In genomic region chr11:1202776-1203504, GRCh38 we compare ENCODE assay signal across 8 cellular contexts. TPM values are rescaled to one million over a fixed set of nuclear protein-coding genes. Genes with fewer than 3 reads are reported as not detected.
DNase-seq lines count a peak whose midpoint lies in the region; ATAC-seq lines count a peak whose summit lies in the region.

No MANE protein-coding gene starts in this region.

- no peak overlapping the region for H2BK12ac ChIP-seq in mesenchymal stem cell (ENCODE audit: low read length in 2 of 2)

- no peak overlapping the region for H2AFZ ChIP-seq in mesenchymal stem cell (ENCODE audit: low read depth, low read length)

- H3K23ac ChIP-seq in mesenchymal stem cell (ENCODE audit: low read length in 2 of 2), result no peak overlapping the region

- H3K4me3 ChIP-seq in mesenchymal stem cell (ENCODE audit: insufficient read depth in 1 of 2, low read depth in 1 of 2, low read length in 2 of 2), result no peak overlapping the region

- H3K4me3 Mint-ChIP-seq in activated CD4-positive, alpha-beta memory T cell treated with anti-CD3 and anti-CD28 coated beads, Interleukin-2, amount 10 ng/mL, durations not matched to agents 7 days and 5 days, result no peak overlapping the region
- H3K4me3 Mint-ChIP-seq in effector memory CD8-positive, alpha-beta T cell, result no peak overlapping the region

- CTCF ChIA-PET in activated CD4-positive, alpha-beta memory T cell treated with anti-CD3 and anti-CD28 coated beads, Interleukin-2, amount 10 ng/mL, durations not matched to agents 7 days and 5 days (lab: Charles Lee), result interaction anchor here (1.6 to 2.2 kb wide), 2 partner anchors 11 to 372 kb away, joined by 5 to 8 read pairs; no protein-coding TSS in a partner anchor

- H3K14ac ChIP-seq in mesenchymal stem cell (ENCODE audit: low read length in 2 of 2), result no peak overlapping the region

- H3K27me3 Mint-ChIP-seq in activated CD4-positive, alpha-beta memory T cell treated with anti-CD3 and anti-CD28 coated beads, Interleukin-2, amount 10 ng/mL, durations not matched to agents 7 days and 5 days, result no peaks in the 10 kb centered on the region
- H3K27me3 Mint-ChIP-seq in effector memory CD8-positive, alpha-beta T cell, result peaks cover 0 to 9% of the 10 kb centered on the region in 2 donors

- no peak overlapping the region for H3K27ac Mint-ChIP-seq in activated CD4-positive, alpha-beta memory T cell treated with anti-CD3 and anti-CD28 coated beads, Interleukin-2, amount 10 ng/mL, durations not matched to agents 7 days and 5 days
- no peak overlapping the region for H3K27ac Mint-ChIP-seq in effector memory CD8-positive, alpha-beta T cell

- no peak overlapping the region for H3K4me2 ChIP-seq in mesenchymal stem cell (ENCODE audit: low read length, poor library complexity, severe bottlenecking)

- H3K18ac ChIP-seq in mesenchymal stem cell (ENCODE audit: low read depth in 1 of 2, low read length in 2 of 2), result no peak overlapping the region

- H3K9me3 Mint-ChIP-seq in activated CD4-positive, alpha-beta memory T cell treated with anti-CD3 and anti-CD28 coated beads, Interleukin-2, amount 10 ng/mL, durations not matched to agents 7 days and 5 days, result no peaks in the 10 kb centered on the region
- no peaks in the 10 kb centered on the region for H3K9me3 Mint-ChIP-seq in effector memory CD8-positive, alpha-beta T cell

- 49% methylated on average over 32 of the region's 32 CpGs for WGBS in mesenchymal stem cell

- no peak overlapping the region for H3K4ac ChIP-seq in mesenchymal stem cell (ENCODE audit: low read depth in 1 of 2, low read length in 2 of 2)

- no peak overlapping the region for H3K27ac ChIP-seq in mesenchymal stem cell (ENCODE audit: low read length, poor library complexity, severe bottlenecking)

- POLR2A ChIA-PET in activated CD4-positive, alpha-beta memory T cell treated with anti-CD3 and anti-CD28 coated beads, Interleukin-2, amount 10 ng/mL, durations not matched to agents 7 days and 5 days (lab: Charles Lee), result no interaction called here

- H3K4me1 ChIP-seq in mesenchymal stem cell (ENCODE audit: control insufficient read depth, insufficient read depth, low read depth, low read length), result peaks cover 14% of the 10 kb centered on the region

- no peak overlapping the region for H2AK5ac ChIP-seq in mesenchymal stem cell (ENCODE audit: low read length, severe bottlenecking)

- H2BK15ac ChIP-seq in mesenchymal stem cell (ENCODE audit: low read depth, poor library complexity, severe bottlenecking), result no peak overlapping the region

- H2BK5ac ChIP-seq in mesenchymal stem cell (ENCODE audit: low read depth, low read length, poor library complexity, severe bottlenecking), result no peak overlapping the region

- peaks cover 0 to 66% of the 10 kb centered on the region in 2 experiments for H3K27me3 ChIP-seq in mesenchymal stem cell (ENCODE audit: control insufficient read depth in 1 of 2, insufficient read depth in 1 of 2, low read length in 2 of 2)

- H4K8ac ChIP-seq in mesenchymal stem cell (ENCODE audit: low read length), result no peak overlapping the region

- H3K79me1 ChIP-seq in mesenchymal stem cell (replicated peaks; ENCODE audit: low read length, poor library complexity, severe bottlenecking), result no peaks in the 10 kb centered on the region

- H3K9me3 ChIP-seq in mesenchymal stem cell (ENCODE audit: control insufficient read depth, low read length), result no peaks in the 10 kb centered on the region

- no peaks in the 10 kb centered on the region for H3K36me3 Mint-ChIP-seq in activated CD4-positive, alpha-beta memory T cell treated with anti-CD3 and anti-CD28 coated beads, Interleukin-2, amount 10 ng/mL, durations not matched to agents 7 days and 5 days (ENCODE audit: low read depth)
- H3K36me3 Mint-ChIP-seq in effector memory CD8-positive, alpha-beta T cell (ENCODE audit: insufficient read depth), result no peaks in the 10 kb centered on the region

- H4K91ac ChIP-seq in mesenchymal stem cell (ENCODE audit: low read length), result no peak overlapping the region

- peak overlapping the region; percentile 48 for H3K9ac ChIP-seq in mesenchymal stem cell (ENCODE audit: low read length)

- H3K4me1 Mint-ChIP-seq in activated CD4-positive, alpha-beta memory T cell treated with anti-CD3 and anti-CD28 coated beads, Interleukin-2, amount 10 ng/mL, durations not matched to agents 7 days and 5 days, result no peaks in the 10 kb centered on the region
- H3K4me1 Mint-ChIP-seq in effector memory CD8-positive, alpha-beta T cell (ENCODE audit: low read depth in 2 of 2), result no peaks in the 10 kb centered on the region

- H2BK120ac ChIP-seq in mesenchymal stem cell (ENCODE audit: low read depth, low read length), result no peak overlapping the region

- no peaks in the 10 kb centered on the region for H3K36me3 ChIP-seq in mesenchymal stem cell (ENCODE audit: control insufficient read depth in 1 of 2, insufficient read depth in 2 of 2, low read depth in 1 of 2, low read length in 2 of 2)

- peak; percentile 83 for ATAC-seq in effector memory CD8-positive, alpha-beta T cell (replicated peaks)
- no peak for ATAC-seq in HG02588 (IDR thresholded peaks at IDR 0.05; ENCODE audit: unreplicated experiment)

- DNase-seq in NCI-H748 (lab: John Stamatoyannopoulos, UW; ENCODE audit: unreplicated experiment), result peak; percentile 64
- no peak for DNase-seq in NCI-H748 treated with DMSO at 0.1 percent for 48 hours (lab: John Stamatoyannopoulos, UW)
- DNase-seq in NCI-H2196 (lab: John Stamatoyannopoulos, UW; ENCODE audit: unreplicated experiment), result peak; percentile 68
- peak; percentile 62 for DNase-seq in activated CD4-positive, alpha-beta memory T cell treated with anti-CD3 and anti-CD28 coated beads, Interleukin-2, amount 10 ng/mL, durations not matched to agents 7 days and 5 days
- peak; percentile 46 to 61 (median 59) for DNase-seq in effector memory CD8-positive, alpha-beta T cell
- peak; percentile 17 for DNase-seq in mesenchymal stem cell
- DNase-seq in stimulated activated CD8-positive, alpha-beta memory T cell treated with anti-CD3 and anti-CD28 coated beads, Interleukin-2, amount 100 ng/mL, for 48 hours (ENCODE audit: low read depth in 2 of 2), result peak; percentile 51 to 53

RNA-seq across cellular contexts. Expression of gene MUC5B, which starts 19.9 kb away (rescaled TPM):
- not detected for total RNA-seq in activated CD4-positive, alpha-beta memory T cell treated with anti-CD3 and anti-CD28 coated beads, Interleukin-2, amount 10 ng/mL, durations not matched to agents 7 days and 5 days
- not detected for polyA plus RNA-seq in mesenchymal stem cell (2013, experiment 1 of 2)
- polyA plus RNA-seq in mesenchymal stem cell (2013, experiment 2 of 2), result not detected

RNA-seq across cellular contexts. Expression of gene MUC5AC, which starts 45.2 kb away (rescaled TPM):
- total RNA-seq in activated CD4-positive, alpha-beta memory T cell treated with anti-CD3 and anti-CD28 coated beads, Interleukin-2, amount 10 ng/mL, durations not matched to agents 7 days and 5 days, result not detected
- not detected for polyA plus RNA-seq in mesenchymal stem cell (2013, experiment 1 of 2)
- not detected for polyA plus RNA-seq in mesenchymal stem cell (2013, experiment 2 of 2)
